1 cellular context compared by ENCODE assay signal in genomic region chr16:78129349-78129748, GRCh38.
TF ChIP-seq lines count a peak whose summit lies in the region.

No MANE protein-coding gene starts in this region.

TF ChIP-seq in HepG2, 621 proteins besides CTCF, POLR2A, EP300 and RAD21 (continued from another document):
- no peak for TF ChIP-seq KIAA2018 (CRISPR knock-in tag; IDR thresholded peaks at IDR 0.05; ENCODE audit: borderline replicate concordance)
- no peak for TF ChIP-seq MTA3 (CRISPR knock-in tag; IDR thresholded peaks at IDR 0.05)
- no peak for TF ChIP-seq MXD3 (CRISPR knock-in tag; IDR thresholded peaks at IDR 0.05)
- no peak for TF ChIP-seq ZNF143 (CRISPR knock-in tag; IDR thresholded peaks at IDR 0.05)
- no peak for TF ChIP-seq TERF1 (CRISPR knock-in tag; IDR thresholded peaks at IDR 0.05)
- TF ChIP-seq TFDP1 (CRISPR knock-in tag; IDR thresholded peaks at IDR 0.05; ENCODE audit: borderline replicate concordance), result no peak
- no peak for TF ChIP-seq RBM22 (optimal IDR thresholded peaks at IDR 0.05; ENCODE audit: low read length)
- TF ChIP-seq SMYD3 (CRISPR knock-in tag; IDR thresholded peaks at IDR 0.05), result no peak
- TF ChIP-seq FOXA3 (CRISPR knock-in tag; IDR thresholded peaks at IDR 0.05), result peak; percentile 66
